In genomic region chr9:68974431-68974830, GRCh38 we compare ENCODE assay signal across 11 cellular contexts. TPM values are rescaled to one million over a fixed set of nuclear protein-coding genes. Genes with fewer than 3 reads are reported as not detected.
DNase-seq lines count a peak whose midpoint lies in the region; ATAC-seq and TF ChIP-seq lines count a peak whose summit lies in the region.
"Had no signal": no experiment of that assay in that cellular context is flagged by ENCODE, and none has a peak within 500 bp of the region (broad histone marks: within the 10 kb centered on the region; RNA-seq: fewer than 3 reads in every experiment).

No MANE protein-coding gene starts in this region.

- no peak overlapping the region for H2BK15ac ChIP-seq in mesendoderm (replicated peaks; ENCODE audit: low read depth)

- H3K9me3 Mint-ChIP-seq in neural progenitor cell = peaks cover 14% of the 10 kb centered on the region

- H3K79me2 ChIP-seq in mesendoderm (ENCODE audit: control insufficient read depth, insufficient read depth, low read length) = no peaks in the 10 kb centered on the region
- no peaks in the 10 kb centered on the region for H3K79me2 ChIP-seq in neural progenitor cell (ENCODE audit: low read depth)

- no peak for TF ChIP-seq POLR2A in heart left ventricle (IDR thresholded peaks at IDR 0.05)

- H3K18ac ChIP-seq in mesendoderm (ENCODE audit: low read length) = no peak overlapping the region

- peaks cover 20% of the 10 kb centered on the region for H3K36me3 Mint-ChIP-seq in neural progenitor cell

- H3K4me1 Mint-ChIP-seq in neural progenitor cell = peaks cover 6% of the 10 kb centered on the region

- H3K4me1 ChIP-seq in heart left ventricle (peaks cover 0 to 42% (median 9%) of the 10 kb centered on the region in 12 donors), mesendoderm (ENCODE audit: control insufficient read depth, low read depth, low read length) (no peaks in the 10 kb centered on the region), neural progenitor cell (peaks cover under 1% of the 10 kb centered on the region)

- no peaks in the 10 kb centered on the region for H4K20me1 ChIP-seq in neural progenitor cell (ENCODE audit: low read depth)

- DNase-seq in heart left ventricle = no peak
- DNase-seq in mesendoderm = no peak
- DNase-seq in Kasumi-1 (lab: John Stamatoyannopoulos, UW) = no peak
- no peak for DNase-seq in neural progenitor cell (ENCODE audit: low spot score)
- DNase-seq in WERI-Rb-1 = no peak
- DNase-seq: GDM1 had no signal

- no peaks in the 10 kb centered on the region for H3K27me3 Mint-ChIP-seq in neural progenitor cell (ENCODE audit: insufficient read depth, low read depth)

- H2AK5ac ChIP-seq in mesendoderm (ENCODE audit: low read length) = no peak overlapping the region

- no peak overlapping the region for H3K9ac ChIP-seq in mesendoderm (ENCODE audit: low read length)
- H3K9ac ChIP-seq in neural progenitor cell = no peak overlapping the region

- H3K23ac ChIP-seq in mesendoderm (ENCODE audit: low read length) = no peak overlapping the region

- no peak overlapping the region for H2BK5ac ChIP-seq in mesendoderm (ENCODE audit: low read length)

- H3K4me3 ChIP-seq in heart left ventricle (peak overlapping the region; percentile 22 to 65 (median 58)), mesendoderm (ENCODE audit: low read length) (no peak overlapping the region), neural progenitor cell (no peak overlapping the region), WERI-Rb-1 (ENCODE audit: low read depth, low read length) (no peak overlapping the region)

- H4K8ac ChIP-seq in mesendoderm (ENCODE audit: low read depth, low read length) = no peak overlapping the region

- H4K5ac ChIP-seq in mesendoderm (ENCODE audit: low read length) = no peak overlapping the region

- no peak overlapping the region for H3K27ac Mint-ChIP-seq in neural progenitor cell

- intact Hi-C loops in heart left ventricle (cut with DNase I) = loop anchor here in 2 of 10 donors (5.0 to 10.0 kb wide), 2 partner anchors 60 to 267 kb away; partner anchors contain the start of gene PIP5K1B (in 1 of the 2)

- H3K79me1 ChIP-seq in mesendoderm (ENCODE audit: low read length) = no peaks in the 10 kb centered on the region

- H3K4me3 Mint-ChIP-seq in neural progenitor cell = no peak overlapping the region

- H3K27ac ChIP-seq in heart left ventricle (peak overlapping the region; percentile 37 to 91 (median 82)), mesendoderm (ENCODE audit: low read depth, low read length) (no peak overlapping the region), neural progenitor cell (no peak overlapping the region), WERI-Rb-1 (no peak overlapping the region)

- no peaks in the 10 kb centered on the region for H3K27me3 ChIP-seq in heart left ventricle
- no peaks in the 10 kb centered on the region for H3K27me3 ChIP-seq in mesendoderm (ENCODE audit: insufficient read depth, low read length, poor library complexity)
- no peaks in the 10 kb centered on the region for H3K27me3 ChIP-seq in neural progenitor cell
- peaks cover 12% of the 10 kb centered on the region for H3K27me3 ChIP-seq in WERI-Rb-1 (ENCODE audit: insufficient read depth, low read depth, severe bottlenecking)

- TF ChIP-seq CTCF in heart left ventricle (IDR thresholded peaks at IDR 0.05) (no peak), neural progenitor cell (IDR thresholded peaks at IDR 0.05) (no peak), WERI-Rb-1 (IDR thresholded peaks at IDR 0.05; ENCODE audit: low read depth, low read length) (no peak)

- no peak overlapping the region for H2BK120ac ChIP-seq in mesendoderm (ENCODE audit: low read depth, low read length)

- ATAC-seq in GM18502 (IDR thresholded peaks at IDR 0.05; ENCODE audit: poor library complexity, unreplicated experiment) (peak; percentile 95), GM19455 (IDR thresholded peaks at IDR 0.05; ENCODE audit: unreplicated experiment) (peak; percentile 96), HG03108 (IDR thresholded peaks at IDR 0.05; ENCODE audit: unreplicated experiment) (peak; percentile 89), heart left ventricle (peak in 2 of 4 donors; percentile 21 to 23)

- WGBS in heart left ventricle, 4 donors = 44 to 60% (median 52%) methylated on average over 5 of the region's 5 CpGs
- no CpG with 5 or more reads among the region's 5 CpGs for WGBS in mesendoderm (ENCODE audit: extremely low coverage, insufficient coverage, low lambda C conversion rate)

- H2AFZ ChIP-seq in neural progenitor cell (replicated peaks) = no peak overlapping the region

- H3F3A ChIP-seq in neural progenitor cell (ENCODE audit: low read depth) = no peaks in the 10 kb centered on the region

- no peak overlapping the region for H3K4ac ChIP-seq in mesendoderm (ENCODE audit: low read depth, low read length)

- no peak overlapping the region for H3K56ac ChIP-seq in mesendoderm (ENCODE audit: low read length)

- H3K36me3 ChIP-seq in heart left ventricle (peaks cover 0 to 14% (median 0%) of the 10 kb centered on the region in 9 donors), mesendoderm (ENCODE audit: control insufficient read depth, insufficient read depth, low read length) (no peaks in the 10 kb centered on the region), neural progenitor cell (no peaks in the 10 kb centered on the region), WERI-Rb-1 (no peaks in the 10 kb centered on the region)

- no peaks in the 10 kb centered on the region for H3K9me3 ChIP-seq in heart left ventricle
- H3K9me3 ChIP-seq in neural progenitor cell (ENCODE audit: low read depth) = no peaks in the 10 kb centered on the region
- no peaks in the 10 kb centered on the region for H3K9me3 ChIP-seq in WERI-Rb-1 (ENCODE audit: severe bottlenecking)

- H3K4me2 ChIP-seq in mesendoderm (ENCODE audit: low read length) (no peak overlapping the region), neural progenitor cell (no peak overlapping the region)

RNA-seq across cellular contexts. Expression of gene PRKACG, which starts 39.5 kb away (rescaled TPM):
- not detected for total RNA-seq in heart left ventricle
- not detected for polyA plus RNA-seq in heart left ventricle
- polyA plus RNA-seq in mesendoderm (2013, experiment 1 of 2) = not detected
- polyA plus RNA-seq in mesendoderm (2013, experiment 2 of 2) = not detected
- total RNA-seq in neural progenitor cell (ENCODE audit: low replicate concordance) = not detected in 2 replicates
- total RNA-seq: dermis microvascular lymphatic vessel endothelial cell, lung microvascular endothelial cell had no signal

Comparison
In these comparisons a context has a peak if more than half of its experiments do, and no peak if none do; other contexts are left out.
1. H3K27ac ChIP-seq: peak in heart left ventricle (12 of 12); none in mesendoderm (single experiment), neural progenitor cell (single experiment) and WERI-Rb-1 (single experiment).
2. H3K4me3 ChIP-seq: peak in heart left ventricle (12 of 12); none in mesendoderm (single experiment), neural progenitor cell (single experiment) and WERI-Rb-1 (single experiment).